ENCODE assay signal across 35 cellular contexts in genomic region chr4:1669850-1670249, GRCh38.
"Had no signal": no experiment of that assay in that cellular context is flagged by ENCODE, and none has a peak within 500 bp of the region (broad histone marks: within the 10 kb centered on the region; RNA-seq: fewer than 3 reads in every experiment).

No MANE protein-coding gene starts in this region.

- H3K27me3 ChIP-seq: MG63 had no signal

- H3K36me3 ChIP-seq: MG63 had no signal

- H3K9ac ChIP-seq: KMS-11 had no signal

- DNase-seq: Karpas-422, Kasumi-1, MG63, MM.1S, MV-4-11, NCI-H1048, NCI-H1092, NCI-H1092 treated with DMSO at 0.1 percent for 48 hours, NCI-H1105, NCI-H1105 treated with DMSO at 0.1 percent for 48 hours, NCI-H1417, NCI-H1417 treated with DMSO at 0.1 percent for 48 hours, NCI-H1436, NCI-H1436 treated with DMSO at 0.1 percent for 48 hours, NCI-H146, NCI-H1694, NCI-H1694 treated with DMSO at 0.1 percent for 48 hours, NCI-H187, NCI-H187 treated with DMSO at 0.1 percent for 48 hours, NCI-H1930, NCI-H2029, NCI-H2029 treated with DMSO at 0.1 percent for 48 hours, NCI-H2081, NCI-H2081 treated with DMSO at 0.1 percent for 48 hours, NCI-H2107, NCI-H2171, NCI-H2171 treated with DMSO at 0.1 percent for 48 hours, NCI-H2227 treated with DMSO at 0.1 percent for 48 hours, NCI-H226, NCI-H345, NCI-H446, NCI-H446 treated with DMSO at 0.1 percent for 48 hours, NCI-H510A, NCI-H510A treated with DMSO at 0.1 percent for 48 hours had no signal

- H3K4me2 ChIP-seq: KMS-11 had no signal

- H3K27ac ChIP-seq: KMS-11 had no signal

- H3K4me3 ChIP-seq: MG63 had no signal

- H3K9me3 ChIP-seq: MG63 had no signal
